17 cellular contexts compared by ENCODE assay signal in the genomic region with DNA sequence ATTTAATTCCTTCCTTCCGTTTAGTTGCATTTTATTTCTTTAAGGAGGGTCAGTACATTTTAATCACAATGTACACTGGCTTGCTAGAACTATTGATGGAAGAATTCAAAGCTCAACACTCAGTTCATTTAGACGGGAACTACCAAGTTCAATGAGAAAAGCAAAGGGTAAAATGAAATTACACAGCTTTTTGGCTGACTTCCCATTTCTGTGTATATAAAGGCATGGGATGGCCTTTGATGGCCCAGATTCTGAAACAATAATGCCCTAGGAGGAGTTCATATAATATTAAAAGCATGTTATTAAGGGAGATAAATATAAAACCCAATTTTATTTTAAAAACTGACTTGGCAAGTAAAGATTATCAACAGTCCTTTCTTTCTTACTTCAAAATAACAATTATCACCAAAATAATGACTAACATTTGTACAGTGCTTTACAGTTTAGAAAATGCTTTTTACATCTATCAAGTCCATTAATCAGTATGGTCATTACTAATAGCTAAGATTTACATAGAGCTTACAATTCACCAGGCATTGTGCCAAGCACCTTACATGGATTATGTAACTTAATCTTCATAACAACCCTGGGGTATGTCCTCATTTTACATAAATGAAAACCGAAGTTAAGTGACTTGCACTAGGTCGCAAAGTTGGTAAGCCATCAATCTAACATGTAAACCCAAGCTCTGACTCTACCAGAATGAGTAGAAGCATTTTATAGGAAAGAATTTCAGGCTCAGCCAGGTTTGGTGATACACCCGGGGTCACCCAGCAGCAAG.
"Had no signal": no experiment of that assay in that cellular context is flagged by ENCODE, and none has a peak within 500 bp of the region (broad histone marks: within the 10 kb centered on the region; RNA-seq: fewer than 3 reads in every experiment).

No MANE protein-coding gene starts in this region.

- H3K4me1 Mint-ChIP-seq: activated CD8-positive, alpha-beta memory T cell treated with anti-CD3 and anti-CD28 coated beads, Interleukin-2, amount 10 ng/mL, durations not matched to agents 7 days and 5 days; immature natural killer cell had no signal

- H3K4me3 ChIP-seq: esophagus muscularis mucosa, lower lobe of right lung, ovary, stomach had no signal

- H3K9me3 ChIP-seq: esophagus muscularis mucosa, lower lobe of right lung, ovary had no signal

- ATAC-seq: activated CD4-positive, CD25-positive, alpha-beta regulatory T cell treated with anti-CD3 and anti-CD28 coated beads, Interleukin-2, amount 50 U/mL, for 24 hours; activated CD8-positive, alpha-beta memory T cell treated with anti-CD3 and anti-CD28 coated beads, Interleukin-2, amount 10 ng/mL, durations not matched to agents 7 days and 5 days; activated naive CD4-positive, alpha-beta T cell treated with anti-CD3 and anti-CD28 coated beads, Interleukin-2, amount 50 U/mL, for 72 hours; lower lobe of right lung had no signal

- H3K27me3 Mint-ChIP-seq: activated CD8-positive, alpha-beta memory T cell treated with anti-CD3 and anti-CD28 coated beads, Interleukin-2, amount 10 ng/mL, durations not matched to agents 7 days and 5 days; activated T-cell treated with anti-CD3 and anti-CD28 coated beads, Interleukin-2, amount 50 U/mL, for 24 hours had no signal

- DNase-seq: activated CD4-positive, alpha-beta T cell treated with anti-CD3 and anti-CD28 coated beads, Interleukin-2, amount 50 U/mL, for 48 hours; activated CD8-positive, alpha-beta memory T cell treated with anti-CD3 and anti-CD28 coated beads, Interleukin-2, amount 10 ng/mL, durations not matched to agents 7 days and 5 days; activated effector memory CD4-positive, alpha-beta T cell treated with Interleukin-2 at 50 U/mL for 16 hours; activated T-cell treated with anti-CD3 and anti-CD28 coated beads, Interleukin-2, amount 50 U/mL, for 24 hours; amygdala; brain microvascular endothelial cell; foreskin fibroblast; immature natural killer cell; lower lobe of right lung; ovary; stomach had no signal

- H3K27ac Mint-ChIP-seq: activated CD8-positive, alpha-beta memory T cell treated with anti-CD3 and anti-CD28 coated beads, Interleukin-2, amount 10 ng/mL, durations not matched to agents 7 days and 5 days; activated naive CD4-positive, alpha-beta T cell treated with anti-CD3 and anti-CD28 coated beads, Interleukin-2, amount 50 U/mL, for 72 hours; activated T-cell treated with anti-CD3 and anti-CD28 coated beads, Interleukin-2, amount 50 U/mL, for 24 hours; immature natural killer cell; mesothelial cell of epicardium had no signal

- H3K36me3 ChIP-seq: brain microvascular endothelial cell, esophagus muscularis mucosa, lower lobe of right lung, ovary, stomach had no signal

- H3K27me3 ChIP-seq: brain microvascular endothelial cell, esophagus muscularis mucosa, ovary, stomach had no signal

- H3K4me3 Mint-ChIP-seq: activated CD8-positive, alpha-beta memory T cell treated with anti-CD3 and anti-CD28 coated beads, Interleukin-2, amount 10 ng/mL, durations not matched to agents 7 days and 5 days; activated T-cell treated with anti-CD3 and anti-CD28 coated beads, Interleukin-2, amount 50 U/mL, for 24 hours; immature natural killer cell; mesothelial cell of epicardium; neural crest cell had no signal

- H3K4me1 ChIP-seq: lower lobe of right lung had no signal

- FAIRE-seq: endometrium had no signal

- H3K27ac ChIP-seq: brain microvascular endothelial cell, esophagus muscularis mucosa, lower lobe of right lung, ovary, stomach had no signal

- H3K36me3 Mint-ChIP-seq: activated CD8-positive, alpha-beta memory T cell treated with anti-CD3 and anti-CD28 coated beads, Interleukin-2, amount 10 ng/mL, durations not matched to agents 7 days and 5 days; activated naive CD4-positive, alpha-beta T cell treated with anti-CD3 and anti-CD28 coated beads, Interleukin-2, amount 50 U/mL, for 72 hours; immature natural killer cell; mesothelial cell of epicardium had no signal
